Comparison of ENCODE assay signal across 16 cellular contexts in the genomic region with DNA sequence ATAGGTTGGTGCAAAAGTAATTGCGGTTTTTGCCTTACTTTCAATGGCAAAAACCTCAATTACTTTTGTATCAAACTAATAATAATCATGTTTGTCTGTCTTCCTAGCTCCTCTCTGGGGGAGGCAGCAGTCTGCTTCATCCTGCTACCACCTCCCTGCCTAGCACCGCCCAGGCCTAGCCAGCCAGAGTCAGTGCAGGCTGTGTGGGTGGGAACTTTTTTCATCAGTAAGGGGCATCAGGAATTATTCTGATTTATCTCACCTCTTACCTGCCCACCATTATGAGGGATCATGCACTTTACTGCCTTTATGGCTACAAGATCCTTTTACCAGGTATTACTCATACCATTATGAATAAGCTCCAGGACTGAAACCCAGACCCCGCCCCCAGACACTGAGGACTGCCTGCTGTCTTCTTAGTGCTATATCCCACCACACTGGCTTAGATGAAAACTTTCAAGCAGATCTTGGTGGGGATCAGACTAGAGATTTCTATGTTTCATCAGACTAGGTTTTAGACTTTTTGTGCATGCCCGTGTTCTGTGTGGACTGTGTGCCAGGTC.
DNase-seq lines count a peak whose midpoint lies in the region; ATAC-seq and TF ChIP-seq lines count a peak whose summit lies in the region.
"Had no signal": no experiment of that assay in that cellular context is flagged by ENCODE, and none has a peak within 500 bp of the region (broad histone marks: within the 10 kb centered on the region; RNA-seq: fewer than 3 reads in every experiment).

No MANE protein-coding gene starts in this region.

- no peaks in the 10 kb centered on the region; the same call in 1 of the 2 replicates for H3K4me1 ChIP-seq in HEK293 (ENCODE audit: control insufficient read depth, insufficient read depth, low read length)

- H3K27me3 Mint-ChIP-seq in Calu3 (ENCODE audit: unreplicated experiment): no peaks in the 10 kb centered on the region
- no peaks in the 10 kb centered on the region for H3K27me3 Mint-ChIP-seq in brain
- H3K27me3 Mint-ChIP-seq in neural crest cell (ENCODE audit: low read depth): no peaks in the 10 kb centered on the region
- H3K27me3 Mint-ChIP-seq: activated naive CD4-positive, alpha-beta T cell treated with anti-CD3 and anti-CD28 coated beads, Interleukin-2, amount 10 ng/mL, durations not matched to agents 7 days and 5 days; effector memory CD8-positive, alpha-beta T cell had no signal

- intact Hi-C loops in Calu3 (cut with micrococcal nuclease; ENCODE audit: unreplicated experiment): no loop called here

- POLR2A ChIA-PET in HEK293 (lab: Yijun Ruan, JAX): no interaction called here

- H3K36me3 ChIP-seq in HEK293 (ENCODE audit: control insufficient read depth in 2 of 2, insufficient read depth in 1 of 2, low read length in 2 of 2): no peaks in the 10 kb centered on the region
- H3K36me3 ChIP-seq: BLaER1 treated with 17β-estradiol and CSF1 and Interleukin-3, amounts not matched to agents 10 nM and 100 nM had no signal

- H3K4me3 ChIP-seq in HEK293 (ENCODE audit: low read depth, low read length): no peak overlapping the region
- H3K4me3 ChIP-seq: BLaER1 treated with 17β-estradiol and CSF1 and Interleukin-3, amounts not matched to agents 10 nM and 100 nM had no signal

- H3K27ac Mint-ChIP-seq in Calu3 (ENCODE audit: unreplicated experiment): no peak overlapping the region
- peak overlapping the region in 3 of 5 experiments; percentile 1 to 76 (median 75) for H3K27ac Mint-ChIP-seq in brain
- H3K27ac Mint-ChIP-seq in neural crest cell (ENCODE audit: unreplicated experiment): peak overlapping the region; percentile 47
- H3K27ac Mint-ChIP-seq: activated naive CD4-positive, alpha-beta T cell treated with anti-CD3 and anti-CD28 coated beads, Interleukin-2, amount 10 ng/mL, durations not matched to agents 7 days and 5 days; effector memory CD8-positive, alpha-beta T cell; memory B cell had no signal

- H3K9me3 Mint-ChIP-seq in Calu3 (ENCODE audit: low read depth, unreplicated experiment): no peaks in the 10 kb centered on the region
- no peaks in the 10 kb centered on the region for H3K9me3 Mint-ChIP-seq in brain
- H3K9me3 Mint-ChIP-seq in neural crest cell: no peaks in the 10 kb centered on the region

- H3K36me3 Mint-ChIP-seq in Calu3 (ENCODE audit: insufficient read depth, unreplicated experiment) (no peaks in the 10 kb centered on the region), brain (peaks cover 32% of the 10 kb centered on the region), neural crest cell (ENCODE audit: low read depth) (no peaks in the 10 kb centered on the region)
- H3K36me3 Mint-ChIP-seq: activated naive CD4-positive, alpha-beta T cell treated with anti-CD3 and anti-CD28 coated beads, Interleukin-2, amount 10 ng/mL, durations not matched to agents 7 days and 5 days; memory B cell had no signal

- no peak for ATAC-seq in GM21737 (IDR thresholded peaks at IDR 0.05; ENCODE audit: unreplicated experiment)
- ATAC-seq: effector memory CD8-positive, alpha-beta T cell had no signal

- DNase-seq in Calu3 (peak; percentile 39), neural crest cell (ENCODE audit: low read depth, low spot score) (no peak), NCI-H2227 (lab: John Stamatoyannopoulos, UW; ENCODE audit: unreplicated experiment) (no peak), globus pallidus (ENCODE audit: low spot score) (no peak)
- DNase-seq: activated naive CD4-positive, alpha-beta T cell treated with anti-CD3 and anti-CD28 coated beads, Interleukin-2, amount 10 ng/mL, durations not matched to agents 7 days and 5 days; DND-41; effector memory CD8-positive, alpha-beta T cell; KG1; NCI-H524; right cardiac atrium; stimulated activated CD4-positive, alpha-beta T cell treated with anti-CD3 and anti-CD28 coated beads, Interleukin-4, amount 100 ng/mL, for 24 hours had no signal

- H3K9me3 ChIP-seq in HEK293 (ENCODE audit: control insufficient read depth, insufficient read depth, low read depth, low read length): no peaks in the 10 kb centered on the region

- CTCF ChIA-PET in Calu3 (lab: Charles Lee): interaction anchor here (0.7 to 0.8 kb wide), 2 partner anchors 24 to 63 kb away, joined by 3 read pairs; no protein-coding TSS in a partner anchor
- CTCF ChIA-PET in HEK293 (lab: Yijun Ruan, JAX): interaction anchor here (0.6 to 1.9 kb wide), 3 partner anchors 20 to 58 kb away, joined by 3 to 5 read pairs (median 4); no protein-coding TSS in a partner anchor

- no TSS peak for BruUV-seq in Calu3 (replicated peaks; lab: Mats Ljungman, UMichigan)

- TF ChIP-seq CTCF in Calu3 (IDR thresholded peaks at IDR 0.05; ENCODE audit: unreplicated experiment) (no peak), HEK293 (tag by site-specific recombination; IDR thresholded peaks at IDR 0.05) (no peak), brain (conservative IDR thresholded peaks at IDR 0.05) (no peak), neural crest cell (conservative IDR thresholded peaks at IDR 0.05) (no peak)

- H3K27ac ChIP-seq in HEK293 (ENCODE audit: extremely low read depth, low read depth, low read length): no peak overlapping the region
- H3K27ac ChIP-seq: BLaER1 treated with 17β-estradiol and CSF1 and Interleukin-3, amounts not matched to agents 10 nM and 100 nM had no signal

- peaks cover 29% of the 10 kb centered on the region for H3K4me1 Mint-ChIP-seq in Calu3 (ENCODE audit: low read depth, unreplicated experiment)
- peaks cover 45% of the 10 kb centered on the region for H3K4me1 Mint-ChIP-seq in brain
- peaks cover 29% of the 10 kb centered on the region for H3K4me1 Mint-ChIP-seq in neural crest cell
- H3K4me1 Mint-ChIP-seq: activated naive CD4-positive, alpha-beta T cell treated with anti-CD3 and anti-CD28 coated beads, Interleukin-2, amount 10 ng/mL, durations not matched to agents 7 days and 5 days; memory B cell had no signal

- H3K4me3 Mint-ChIP-seq in Calu3 (ENCODE audit: low read depth, unreplicated experiment) (no peak overlapping the region), brain (no peak overlapping the region), neural crest cell (no peak overlapping the region)
- H3K4me3 Mint-ChIP-seq: activated naive CD4-positive, alpha-beta T cell treated with anti-CD3 and anti-CD28 coated beads, Interleukin-2, amount 10 ng/mL, durations not matched to agents 7 days and 5 days; effector memory CD8-positive, alpha-beta T cell; memory B cell had no signal

TF ChIP-seq in HEK293, 187 proteins besides CTCF, POLR2A, EP300 and RAD21:
- TF ChIP-seq ZNF114 (tag by site-specific recombination; IDR thresholded peaks at IDR 0.05) (no peak), FEZF1 (tag by site-specific recombination; IDR thresholded peaks at IDR 0.05) (no peak), EGR2 (tag by site-specific recombination; IDR thresholded peaks at IDR 0.05; ENCODE audit: low read depth) (peak; percentile 79), ZNF561 (tag by site-specific recombination; IDR thresholded peaks at IDR 0.05; ENCODE audit: borderline replicate concordance) (no peak), ZNF394 (tag by site-specific recombination; IDR thresholded peaks at IDR 0.05; ENCODE audit: borderline replicate concordance) (no peak), ZNF473 (tag by site-specific recombination; IDR thresholded peaks at IDR 0.05) (no peak), ZFP41 (tag by site-specific recombination; IDR thresholded peaks at IDR 0.05; ENCODE audit: borderline replicate concordance) (no peak), ZFHX2 (tag by site-specific recombination; conservative IDR thresholded peaks at IDR 0.05) (peak; percentile 59), ZNF658 (tag by site-specific recombination; IDR thresholded peaks at IDR 0.05) (no peak), ZNF776 (tag by site-specific recombination; IDR thresholded peaks at IDR 0.05; ENCODE audit: borderline replicate concordance) (no peak)
